ENCODE assay signal across 8 cellular contexts in genomic region chr11:133966924-133967598, GRCh38. TPM values are rescaled to one million over a fixed set of nuclear protein-coding genes. Genes with fewer than 3 reads are reported as not detected.
A peak's percentile ranks its signal among the peaks of the same experiment; 100 is the strongest.
DNase-seq lines count a peak whose midpoint lies in the region; TF ChIP-seq lines count a peak whose summit lies in the region.

No MANE protein-coding gene starts in this region.

- no peak for DNase-seq in HFF-Myc (ENCODE audit: extremely low read depth, low read depth)
- DNase-seq in activated CD8-positive, alpha-beta memory T cell treated with anti-CD3 and anti-CD28 coated beads, Interleukin-2, amount 50 U/mL, for 4 hours = peak; percentile 77
- no peak for DNase-seq in fibroblast of pulmonary artery (ENCODE audit: low read depth)
- DNase-seq in stimulated activated CD4-positive, alpha-beta T cell treated with anti-CD3 and anti-CD28 coated beads, Interleukin-12 subunit alpha, Interleukin-12 subunit beta, amount 100 ng/mL, for 24 hours (ENCODE audit: low read depth in 2 of 2) = peak; percentile 52 to 66
- no peak for DNase-seq in H4 (ENCODE audit: low spot score)
- DNase-seq in midbrain (lab: John Stamatoyannopoulos, UW) = no peak
- DNase-seq in NCI-H2196 (lab: John Stamatoyannopoulos, UW; ENCODE audit: unreplicated experiment) = no peak
- no peak for DNase-seq in NCI-H446 (lab: John Stamatoyannopoulos, UW)

- TF ChIP-seq CTCF in HFF-Myc (IDR thresholded peaks at IDR 0.05; ENCODE audit: low read depth, low read length, missing control alignments) (peak; percentile 39), fibroblast of pulmonary artery (IDR thresholded peaks at IDR 0.05; ENCODE audit: low read length, missing control alignments) (peak; percentile 1)

- no peak overlapping the region for H3K4me3 ChIP-seq in HFF-Myc (replicated peaks; ENCODE audit: low read depth, low read length)
- no peak overlapping the region for H3K4me3 ChIP-seq in fibroblast of pulmonary artery (replicated peaks; ENCODE audit: low read depth, low read length)

RNA-seq across cellular contexts. Expression of gene IGSF9B, which starts 10.3 kb away (rescaled TPM):
- total RNA-seq in H4 (2014; rRNA removed; shearing (Covaris generic)) = 0.31 and 1.7 TPM in 2 replicates

Comparison
In these comparisons a context has a peak if more than half of its experiments do, and no peak if none do; other contexts are left out.
1. DNase-seq: peak in activated CD8-positive, alpha-beta memory T cell treated with anti-CD3 and anti-CD28 coated beads, Interleukin-2, amount 50 U/mL, for 4 hours (single experiment) and stimulated activated CD4-positive, alpha-beta T cell treated with anti-CD3 and anti-CD28 coated beads, Interleukin-12 subunit alpha, Interleukin-12 subunit beta, amount 100 ng/mL, for 24 hours (2 of 2); none in HFF-Myc (single experiment), fibroblast of pulmonary artery (single experiment), H4 (single experiment), midbrain (single experiment), NCI-H2196 (single experiment) and NCI-H446 (0 of 2).